23 cellular contexts compared by ENCODE assay signal in the genomic region with DNA sequence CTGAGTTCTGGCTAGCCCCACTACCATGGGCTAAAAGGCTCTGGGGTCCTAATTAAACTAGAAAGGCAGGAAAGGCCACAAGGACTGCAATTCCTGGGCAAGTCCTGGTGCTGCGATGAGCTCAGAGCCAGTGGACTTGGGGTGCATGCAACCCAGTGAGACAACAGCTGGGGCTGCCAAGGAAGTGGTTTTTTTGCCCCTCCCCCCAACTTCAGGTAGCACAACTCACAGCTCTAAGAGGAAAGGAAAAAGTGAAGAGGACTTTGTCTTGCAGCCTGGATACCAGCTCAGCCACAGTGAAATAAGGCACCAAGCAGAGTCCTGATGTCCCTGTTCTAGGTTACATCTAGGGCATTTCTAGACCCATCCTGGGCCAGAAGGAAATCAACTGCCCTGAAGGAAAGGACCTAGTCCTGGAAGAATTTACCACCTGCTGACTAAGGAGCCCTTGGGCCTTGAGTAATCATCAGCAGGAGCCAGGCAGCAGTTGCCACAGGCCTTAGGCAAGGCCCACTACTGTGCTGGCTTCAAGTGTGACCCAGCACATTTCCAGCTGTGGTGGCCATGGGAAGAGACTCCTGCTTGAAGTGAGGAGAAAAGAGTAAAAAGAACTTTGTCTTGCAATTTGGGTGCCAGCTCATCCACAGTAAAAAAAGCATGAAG.
"Had no signal": no experiment of that assay in that cellular context is flagged by ENCODE, and none has a peak within 500 bp of the region (broad histone marks: within the 10 kb centered on the region; RNA-seq: fewer than 3 reads in every experiment).

No MANE protein-coding gene starts in this region.

- H3K27me3 ChIP-seq: cardiac muscle cell, hepatocyte, right lobe of liver, tibial artery had no signal

- H3K36me3 ChIP-seq: cardiac muscle cell, right lobe of liver, tibial artery had no signal

- H2AFZ ChIP-seq: hepatocyte, parathyroid adenoma had no signal

- DNase-seq: activated CD4-positive, alpha-beta memory T cell treated with anti-CD3 and anti-CD28 coated beads for 36 hours; activated CD4-positive, alpha-beta T cell treated with anti-CD3 and anti-CD28 coated beads for 48 hours; activated effector memory CD4-positive, alpha-beta T cell treated with Interleukin-2 at 50 U/mL for 16 hours; activated naive CD4-positive, alpha-beta T cell treated with anti-CD3 and anti-CD28 coated beads for 36 hours; activated naive CD8-positive, alpha-beta T cell treated with anti-CD3 and anti-CD28 coated beads, Interleukin-2, amount 10 ng/mL, durations not matched to agents 7 days and 5 days; activated T-cell treated with anti-CD3 and anti-CD28 coated beads, Interleukin-2, amount 50 U/mL, for 48 hours; amniotic stem cell; effector CD4-positive, alpha-beta T cell; glutamatergic neuron; left cardiac atrium; right lobe of liver; stimulated activated CD4-positive, alpha-beta T cell treated with anti-CD3 and anti-CD28 coated beads, Interleukin-2, amount 100 ng/mL, for 24 hours; stimulated activated naive CD8-positive, alpha-beta T cell treated with anti-CD3 and anti-CD28 coated beads, Interleukin-15, amount 100 ng/mL, for 72 hours; T-helper 17 cell; tibial artery had no signal

- H3K79me2 ChIP-seq: hepatocyte, parathyroid adenoma had no signal

- H3K4me3 ChIP-seq: cardiac muscle cell, hepatocyte, right lobe of liver, skin epidermis, tibial artery had no signal

- H3K4me1 ChIP-seq: parathyroid adenoma, right lobe of liver, tibial artery had no signal

- H3K9ac ChIP-seq: parathyroid adenoma had no signal

- H3K4me2 ChIP-seq: hepatocyte had no signal

- FAIRE-seq: frontal cortex, urothelium cell line had no signal

- H3K27ac ChIP-seq: cardiac muscle cell, hepatocyte, parathyroid adenoma, right lobe of liver, skin epidermis, tibial artery had no signal

- ATAC-seq: esophagus mucosa; left cardiac atrium; right lobe of liver; stimulated activated effector memory CD8-positive, alpha-beta T cell treated with anti-CD3 and anti-CD28 coated beads, Interleukin-12 subunit alpha, Interleukin-12 subunit beta, amount 100 ng/mL, for 72 hours; stimulated activated naive CD8-positive, alpha-beta T cell treated with anti-CD3 and anti-CD28 coated beads, Interleukin-15, amount 100 ng/mL, for 72 hours; T-helper 17 cell had no signal

- H3K9me3 ChIP-seq: right lobe of liver, tibial artery had no signal
